In genomic region chr6:150395388-150396009, GRCh38 we compare ENCODE assay signal across 10 cellular contexts. TPM values are rescaled to one million over a fixed set of nuclear protein-coding genes. Genes with fewer than 3 reads are reported as not detected.
DNase-seq lines count a peak whose midpoint lies in the region; ATAC-seq and TF ChIP-seq lines count a peak whose summit lies in the region.
"Had no signal": no experiment of that assay in that cellular context is flagged by ENCODE, and none has a peak within 500 bp of the region (broad histone marks: within the 10 kb centered on the region; RNA-seq: fewer than 3 reads in every experiment).

No MANE protein-coding gene starts in this region.

- H3K36me3 ChIP-seq in heart right ventricle (no peaks in the 10 kb centered on the region), psoas muscle (ENCODE audit: insufficient read depth in 1 of 2, low read depth in 1 of 2) (no peaks in the 10 kb centered on the region)

- no peaks in the 10 kb centered on the region for H3K36me3 Mint-ChIP-seq in activated naive CD4-positive, alpha-beta T cell treated with anti-CD3 and anti-CD28 coated beads, Interleukin-2, amount 50 U/mL, for 72 hours

- peak; percentile 62 for ATAC-seq in HG03135 (IDR thresholded peaks at IDR 0.05; ENCODE audit: unreplicated experiment)
- ATAC-seq in activated naive CD4-positive, alpha-beta T cell treated with anti-CD3 and anti-CD28 coated beads, Interleukin-2, amount 50 U/mL, for 72 hours: peak; percentile 46 to 67
- peak; percentile 61 to 85 (median 73) for ATAC-seq in heart right ventricle
- peak; percentile 67 to 85 (median 84) for ATAC-seq in psoas muscle
- ATAC-seq in HG02610 (IDR thresholded peaks at IDR 0.05; ENCODE audit: unreplicated experiment): no peak

- H3K4me1 ChIP-seq in heart right ventricle: no peaks in the 10 kb centered on the region
- no peaks in the 10 kb centered on the region for H3K4me1 ChIP-seq in psoas muscle

- no peak overlapping the region for H3K27ac Mint-ChIP-seq in activated naive CD4-positive, alpha-beta T cell treated with anti-CD3 and anti-CD28 coated beads, Interleukin-2, amount 50 U/mL, for 72 hours
- H3K27ac Mint-ChIP-seq: dendritic cell treated with granulocyte-macrophage colony-stimulating factor and Interleukin-4, amounts not matched to agents 40 ng/mL and 50 ng/mL, for 4 days had no signal

- TF ChIP-seq CTCF in heart right ventricle (IDR thresholded peaks at IDR 0.05) (peak; percentile 55 to 78 (median 75)), psoas muscle (IDR thresholded peaks at IDR 0.05) (peak; percentile 73)

- H3K27ac ChIP-seq in heart right ventricle (no peak overlapping the region), psoas muscle (no peak overlapping the region)

- H3K4me3 ChIP-seq in heart right ventricle (no peak overlapping the region), psoas muscle (no peak overlapping the region)

- H3K9me3 ChIP-seq in heart right ventricle: no peaks in the 10 kb centered on the region
- no peaks in the 10 kb centered on the region for H3K9me3 ChIP-seq in psoas muscle

- H3K27me3 ChIP-seq in heart right ventricle: peaks cover 0 to 14% (median 0%) of the 10 kb centered on the region in 7 donors
- H3K27me3 ChIP-seq in psoas muscle (ENCODE audit: insufficient read depth in 3 of 3, low read length in 2 of 3): no peaks in the 10 kb centered on the region

- intact Hi-C loops in heart right ventricle (cut with DNase I) (loop anchor here in 9 of 10 donors (2.0 to 10.0 kb wide), 4 partner anchors 51 to 315 kb away; no protein-coding TSS in a partner anchor), psoas muscle (cut with DNase I) (loop anchor here (2.0 to 5.0 kb wide), 2 partner anchors 313 to 315 kb away; no protein-coding TSS in a partner anchor)

- no peaks in the 10 kb centered on the region for H3K9me3 Mint-ChIP-seq in activated naive CD4-positive, alpha-beta T cell treated with anti-CD3 and anti-CD28 coated beads, Interleukin-2, amount 50 U/mL, for 72 hours
- H3K9me3 Mint-ChIP-seq: dendritic cell treated with granulocyte-macrophage colony-stimulating factor and Interleukin-4, amounts not matched to agents 40 ng/mL and 50 ng/mL, for 4 days had no signal

- peak; percentile 33 for DNase-seq in SIG-M5 treated with dmso at 0.1 percent for 504 hours (lab: John Stamatoyannopoulos, UW; ENCODE audit: unreplicated experiment)
- no peak for DNase-seq in SIG-M5 (lab: John Stamatoyannopoulos, UW)
- DNase-seq in NCI-H526 treated with DMSO at 0.1 percent for 48 hours (lab: John Stamatoyannopoulos, UW): peak; percentile 78
- peak in 1 of 2 donors; percentile 37 for DNase-seq in activated naive CD4-positive, alpha-beta T cell treated with anti-CD3 and anti-CD28 coated beads, Interleukin-2, amount 50 U/mL, for 72 hours (ENCODE audit: low spot score in 2 of 2)
- DNase-seq in heart right ventricle: peak in 1 of 2 donors; percentile 47
- DNase-seq in psoas muscle: no peak

- WGBS in heart right ventricle, 2 donors: 49 to 51% methylated on average over 12 of the region's 12 CpGs
- 51 to 56% (median 52%) methylated on average over 12 of the region's 12 CpGs for WGBS in psoas muscle, 3 donors

RNA-seq across cellular contexts. Expression of gene IYD, which starts 26.7 kb away (rescaled TPM):
- not detected for total RNA-seq in activated naive CD4-positive, alpha-beta T cell treated with anti-CD3 and anti-CD28 coated beads, Interleukin-2, amount 50 U/mL, for 72 hours
- total RNA-seq in heart right ventricle: not detected
- not detected for polyA plus RNA-seq in heart right ventricle
- total RNA-seq in psoas muscle: under 1 TPM in 1 of 4 donors, not detected in 3; 0.28 TPM
- under 1 TPM in 2 of 3 donors, not detected in 1; 0.04 to 0.05 TPM for polyA plus RNA-seq in psoas muscle
- total RNA-seq: temporal lobe had no signal

Comparison
In these comparisons a context has a peak if more than half of its experiments do, and no peak if none do; other contexts are left out.
1. DNase-seq: peak in SIG-M5 treated with dmso at 0.1 percent for 504 hours (single experiment) and NCI-H526 treated with DMSO at 0.1 percent for 48 hours (single experiment); none in SIG-M5 (single experiment) and psoas muscle (0 of 2).